Comparison of ENCODE assay signal across 8 cellular contexts in genomic region chr7:18508441-18509427, GRCh38. TPM values are rescaled to one million over a fixed set of nuclear protein-coding genes. Genes with fewer than 3 reads are reported as not detected.
A peak's percentile ranks its signal among the peaks of the same experiment; 100 is the strongest.
DNase-seq lines count a peak whose midpoint lies in the region; ATAC-seq, FAIRE-seq and TF ChIP-seq lines count a peak whose summit lies in the region.

No MANE protein-coding gene starts in this region.

- H3K36me3 Mint-ChIP-seq in chondrocyte (ENCODE audit: low read depth), result no peaks in the 10 kb centered on the region

- no peak overlapping the region for H3K27ac ChIP-seq in Karpas-422 (ENCODE audit: low read length)

- H3K27me3 ChIP-seq in H7 (ENCODE audit: control insufficient read depth, insufficient read depth, low read length) (no peaks in the 10 kb centered on the region), Karpas-422 (ENCODE audit: low read length) (no peaks in the 10 kb centered on the region), mucosa of stomach (ENCODE audit: control insufficient read depth, insufficient read depth, low read length) (no peaks in the 10 kb centered on the region)

- no peak for FAIRE-seq in frontal cortex (lab: Jason Lieb, UNC)
- FAIRE-seq in D721Med (lab: Jason Lieb, UNC), result no peak

- no peak overlapping the region for H3K9ac ChIP-seq in Karpas-422 (ENCODE audit: low read length)
- H3K9ac ChIP-seq in mucosa of stomach (ENCODE audit: low read length), result peak overlapping the region; percentile 82

- peak; percentile 13 for DNase-seq in H7
- no peak for DNase-seq in Karpas-422
- DNase-seq in chondrocyte (ENCODE audit: low spot score), result no peak
- DNase-seq in NCI-H146 (lab: John Stamatoyannopoulos, UW), result no peak
- no peak for DNase-seq in frontal cortex (ENCODE audit: low spot score in 2 of 2)
- DNase-seq in D721Med (ENCODE audit: insufficient read length, low spot score), result no peak

- H3K4me3 ChIP-seq in H7 (ENCODE audit: insufficient read depth, low read depth, low read length) (no peak overlapping the region), Karpas-422 (ENCODE audit: low read length) (no peak overlapping the region), mucosa of stomach (ENCODE audit: low read length) (peak overlapping the region; percentile 17)

- peaks cover 34% of the 10 kb centered on the region for H3K4me1 ChIP-seq in Karpas-422 (ENCODE audit: low read length)
- H3K4me1 ChIP-seq in mucosa of stomach (ENCODE audit: control insufficient read depth, insufficient read depth, low read length), result no peaks in the 10 kb centered on the region

- TF ChIP-seq CTCF in chondrocyte (IDR thresholded peaks at IDR 0.05) (no peak), D721Med (IDR thresholded peaks at IDR 0.05; ENCODE audit: insufficient read depth, missing control alignments) (no peak)

- H3K9me3 Mint-ChIP-seq in chondrocyte (ENCODE audit: low read depth), result peaks cover 2% of the 10 kb centered on the region

- H3K9me2 ChIP-seq in Karpas-422 (replicated peaks; ENCODE audit: insufficient read depth, low read length), result no peaks in the 10 kb centered on the region

- peaks cover 53% of the 10 kb centered on the region for H3K4me1 Mint-ChIP-seq in chondrocyte (ENCODE audit: low read depth)

- H3K27ac Mint-ChIP-seq in chondrocyte (ENCODE audit: unreplicated experiment), result peak overlapping the region; percentile 95

- H3K4me3 Mint-ChIP-seq in chondrocyte (ENCODE audit: unreplicated experiment), result peak overlapping the region; percentile 50

- no peaks in the 10 kb centered on the region for H3K36me3 ChIP-seq in H7 (replicated peaks; ENCODE audit: control insufficient read depth, insufficient read depth, low read length)
- no peaks in the 10 kb centered on the region for H3K36me3 ChIP-seq in Karpas-422 (ENCODE audit: insufficient read depth, low read length)
- no peaks in the 10 kb centered on the region for H3K36me3 ChIP-seq in mucosa of stomach (ENCODE audit: control insufficient read depth, insufficient read depth, low read length)

- H3K27me3 Mint-ChIP-seq in chondrocyte (ENCODE audit: low read depth), result no peaks in the 10 kb centered on the region

- H3K9me3 ChIP-seq in Karpas-422 (ENCODE audit: low read length) (no peaks in the 10 kb centered on the region), mucosa of stomach (ENCODE audit: control insufficient read depth, low read length) (no peaks in the 10 kb centered on the region)

- H4K20me1 ChIP-seq in Karpas-422 (ENCODE audit: insufficient read depth, low read depth, low read length), result no peaks in the 10 kb centered on the region

- peak overlapping the region; percentile 17 for H3K4me2 ChIP-seq in Karpas-422 (ENCODE audit: low read depth, low read length, poor library complexity, severe bottlenecking)

- peak; percentile 87 for ATAC-seq in GM18498 (IDR thresholded peaks at IDR 0.05; ENCODE audit: unreplicated experiment)

- H3K79me2 ChIP-seq in Karpas-422 (ENCODE audit: low read length), result no peaks in the 10 kb centered on the region

- no peak overlapping the region for H2AFZ ChIP-seq in Karpas-422 (ENCODE audit: low read length)

RNA-seq across cellular contexts. Expression of gene HDAC9, which starts 13.2 kb away (rescaled TPM):
- total RNA-seq in H7 (2014; rRNA removed; shearing (Covaris generic)), result 2.1 and 5.4 TPM in 2 replicates
- 1.7 and 5.2 TPM in 2 replicates for total RNA-seq in Karpas-422 (2014; rRNA removed; shearing (Covaris generic); ENCODE audit: low replicate concordance)
- total RNA-seq in chondrocyte, result 5.0 to 6.1 TPM (median 5.9 TPM) in 3 replicates
- 117 TPM for total RNA-seq in frontal cortex

Comparison
In these comparisons a context has a peak if more than half of its experiments do, and no peak if none do; other contexts are left out.
1. RNA of gene HDAC9, which starts 13.2 kb away (total RNA-seq): 117 TPM in frontal cortex (single experiment); 5.0 to 6.1 TPM in chondrocyte, 1.7 to 5.2 TPM in Karpas-422 and 2.1 to 5.4 TPM in H7; every median in the first group is over 10 times any median in the second.